Comparison of ENCODE assay signal across 19 cellular contexts in the genomic region with DNA sequence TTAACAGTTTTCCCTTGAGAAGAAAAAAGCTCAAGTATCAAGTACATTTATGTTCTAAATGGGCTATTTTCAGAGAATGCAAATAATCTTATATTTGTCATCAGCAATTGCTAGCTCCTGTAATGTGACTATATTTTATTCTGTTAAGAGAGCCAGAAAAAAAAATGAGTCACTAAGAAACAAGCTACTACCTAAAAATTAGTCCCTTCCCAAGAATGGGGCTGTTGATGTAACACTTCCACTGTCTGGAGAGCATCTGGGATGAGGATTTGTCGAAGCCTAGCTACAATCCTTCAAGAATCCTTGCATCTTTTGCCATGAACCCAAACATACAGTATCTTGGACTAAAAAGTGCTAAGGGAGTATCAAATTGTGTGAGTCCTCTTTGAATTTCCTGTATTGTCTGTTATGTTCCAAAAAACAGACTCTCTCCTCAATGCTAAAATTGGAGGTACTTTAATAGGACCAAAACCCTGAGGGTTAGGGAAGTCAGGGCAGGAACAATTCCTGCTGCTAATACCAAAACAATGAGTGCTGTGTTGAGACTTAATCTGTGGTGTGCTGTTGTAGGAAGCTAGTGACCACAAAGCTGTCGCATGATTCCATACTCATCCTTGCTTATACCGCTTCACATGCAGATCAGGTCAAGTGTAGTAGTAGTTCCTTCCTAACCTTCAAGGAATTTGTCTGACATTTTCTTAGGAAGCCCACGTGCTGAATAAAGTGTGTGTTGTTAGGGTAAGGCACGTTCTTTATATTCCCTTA. TPM values are rescaled to one million over a fixed set of nuclear protein-coding genes. Genes with fewer than 3 reads are reported as not detected.
DNase-seq lines count a peak whose midpoint lies in the region.
"Had no signal": no experiment of that assay in that cellular context is flagged by ENCODE, and none has a peak within 500 bp of the region (broad histone marks: within the 10 kb centered on the region; RNA-seq: fewer than 3 reads in every experiment).

No MANE protein-coding gene starts in this region.

- in situ Hi-C loops in SK-MEL-5 (cut with HindIII; ENCODE audit: low pct_unique_long_range_greater_than_20kb, low sequenced_read_pairs) = no loop called here

- no peaks in the 10 kb centered on the region for H3K36me3 ChIP-seq in H7 (replicated peaks; ENCODE audit: control insufficient read depth, insufficient read depth, low read length)

- intact Hi-C loops in posterior cingulate gyrus (cut with DNase I) = no loop called here

- H3K4me3 ChIP-seq in H7 (ENCODE audit: insufficient read depth, low read depth, low read length) = no peak overlapping the region

- DNase-seq in GF-D8 (lab: John Stamatoyannopoulos, UW) = peak; percentile 41
- DNase-seq in SK-MEL-5 (ENCODE audit: low read depth, low spot score) = peak; percentile 100
- DNase-seq in globus pallidus (ENCODE audit: low spot score) = peak; percentile 83
- peak in 7 of 49 donors; percentile 4 to 49 (median 7) for DNase-seq in substantia nigra (lab: John Stamatoyannopoulos, UW)
- no peak for DNase-seq in H7
- DNase-seq in posterior cingulate gyrus = no peak
- DNase-seq in NCI-H2196 (lab: John Stamatoyannopoulos, UW; ENCODE audit: unreplicated experiment) = no peak
- DNase-seq in NCI-H524 (lab: John Stamatoyannopoulos, UW) = no peak
- DNase-seq: activated CD4-positive, alpha-beta T cell treated with anti-CD3 and anti-CD28 coated beads, Interleukin-2, amount 10 ng/mL, durations not matched to agents 7 days and 5 days; activated T-cell treated with anti-CD3 and anti-CD28 coated beads for 4 hours; natural killer cell; NCI-H1105; SIG-M5; stimulated activated CD4-positive, alpha-beta T cell treated with anti-CD3 and anti-CD28 coated beads, Interleukin-1b, Interleukin-23, amount 100 ng/mL, for 48 hours; T1000 had no signal

- H3K27me3 ChIP-seq in H7 (ENCODE audit: control insufficient read depth, insufficient read depth, low read length) = peaks cover 2% of the 10 kb centered on the region; the same call in 1 of the 2 replicates

- H3K27ac ChIP-seq in substantia nigra (ENCODE audit: low read depth, low read length, poor library complexity, severe bottlenecking) = peak overlapping the region; percentile 81

RNA-seq across cellular contexts. Expression of a gene that starts 4.9 kb away (rescaled TPM):
- total RNA-seq in SK-MEL-5 (2014; rRNA removed; shearing (Covaris generic)) = 94.7 and 99.9 TPM in 2 replicates
- polyA plus RNA-seq in SK-MEL-5 (2015; cell fraction: cytosol; rRNA removed) = 52.9 and 63.9 TPM in 2 replicates
- polyA plus RNA-seq in SK-MEL-5 (2015; cell fraction: nucleus; rRNA removed) = 76.4 and 91.1 TPM in 2 replicates
- 8.2 and 9.2 TPM in 2 replicates for total RNA-seq in H7 (2014; rRNA removed; shearing (Covaris generic))

RNA-seq across cellular contexts. Expression of a gene that starts 47.4 kb away (rescaled TPM):
- 0.55 and 0.93 TPM in 2 replicates for total RNA-seq in SK-MEL-5 (2014; rRNA removed; shearing (Covaris generic))
- polyA plus RNA-seq in SK-MEL-5 (2015; cell fraction: cytosol; rRNA removed) = 0.21 and 0.41 TPM in 2 replicates
- polyA plus RNA-seq in SK-MEL-5 (2015; cell fraction: nucleus; rRNA removed) = 0.41 TPM in 1 of 2 replicates, not detected in the other
- total RNA-seq in H7 (2014; rRNA removed; shearing (Covaris generic)) = not detected in 2 replicates
- total RNA-seq: activated CD4-positive, alpha-beta T cell treated with anti-CD3 and anti-CD28 coated beads, Interleukin-2, amount 10 ng/mL, durations not matched to agents 7 days and 5 days; activated naive CD4-positive, alpha-beta T cell treated with anti-CD3 and anti-CD28 coated beads, Interleukin-2, amount 50 U/mL, for 72 hours; bronchial epithelial cell; H4; natural killer cell; renal cortical epithelial cell had no signal

Comparison
In these comparisons a context has a peak if more than half of its experiments do, and no peak if none do; other contexts are left out.
1. DNase-seq: peak in GF-D8 (single experiment), SK-MEL-5 (single experiment) and globus pallidus (single experiment); none in H7 (single experiment), posterior cingulate gyrus (0 of 10), NCI-H2196 (single experiment) and NCI-H524 (0 of 2).